In genomic region chr12:41514050-41514449, GRCh38 we compare ENCODE assay signal across 19 cellular contexts.
DNase-seq lines count a peak whose midpoint lies in the region; ATAC-seq and TF ChIP-seq lines count a peak whose summit lies in the region.
"Had no signal": no experiment of that assay in that cellular context is flagged by ENCODE, and none has a peak within 500 bp of the region (broad histone marks: within the 10 kb centered on the region; RNA-seq: fewer than 3 reads in every experiment).

No MANE protein-coding gene starts in this region.

- CTCF ChIA-PET in mammary epithelial cell (lab: Charles Lee; ENCODE audit: low non-redundant PET) = no interaction called here

- H3K4me2 ChIP-seq in mammary epithelial cell (ENCODE audit: insufficient read depth, low read depth, low read length) = no peak overlapping the region

- no peak for TF ChIP-seq POLR2A in gastroesophageal sphincter (IDR thresholded peaks at IDR 0.05)
- no peak for TF ChIP-seq POLR2A in Peyer's patch (IDR thresholded peaks at IDR 0.05)

- H4K20me1 ChIP-seq in mammary epithelial cell (ENCODE audit: insufficient read depth, low read length) = no peaks in the 10 kb centered on the region

- intact Hi-C loops in mammary epithelial cell (cut with micrococcal nuclease) = no loop called here

- H3K9ac ChIP-seq in SK-N-MC (ENCODE audit: insufficient read length) (peak overlapping the region; percentile 36), mammary epithelial cell (ENCODE audit: insufficient read depth, low read length) (no peak overlapping the region)

- H3K27ac ChIP-seq in SK-N-MC = peak overlapping the region; percentile 95
- no peak overlapping the region for H3K27ac ChIP-seq in mammary epithelial cell (ENCODE audit: insufficient read depth, low read depth, low read length)
- H3K27ac ChIP-seq in gastroesophageal sphincter = no peak overlapping the region
- H3K27ac ChIP-seq in Peyer's patch = no peak overlapping the region
- H3K27ac ChIP-seq: brain microvascular endothelial cell, coronary artery, heart left ventricle, SJCRH30, skin epidermis, WERI-Rb-1 had no signal

- H3K79me2 ChIP-seq in mammary epithelial cell (ENCODE audit: insufficient read depth, low read length) = no peaks in the 10 kb centered on the region

- H3K36me3 ChIP-seq in SK-N-MC (ENCODE audit: insufficient read depth, low read length) (no peaks in the 10 kb centered on the region), mammary epithelial cell (ENCODE audit: insufficient read depth, low read length) (no peaks in the 10 kb centered on the region), gastroesophageal sphincter (no peaks in the 10 kb centered on the region), Peyer's patch (no peaks in the 10 kb centered on the region)
- H3K36me3 ChIP-seq: brain microvascular endothelial cell, heart left ventricle, SJCRH30, WERI-Rb-1 had no signal

- in situ Hi-C loops in mammary epithelial cell (cut with MboI; ENCODE audit: low sequenced_read_pairs in 2 of 2) = no loop called here

- WGBS in mammary epithelial cell (ENCODE audit: low coverage, missing lambda C conversion rate) = 84% methylated on average over 3 of the region's 3 CpGs
- WGBS in gastroesophageal sphincter (ENCODE audit: low coverage in 1 of 2), 2 donors = 47 to 50% methylated on average over 3 of the region's 3 CpGs

- no peak for TF ChIP-seq EP300 in gastroesophageal sphincter (IDR thresholded peaks at IDR 0.05)

- H3K4me1 ChIP-seq in mammary epithelial cell (ENCODE audit: insufficient read depth, low read length) (no peaks in the 10 kb centered on the region), gastroesophageal sphincter (peaks cover 0 to 9% (median 0%) of the 10 kb centered on the region in 3 donors), Peyer's patch (no peaks in the 10 kb centered on the region)

- H3K9me3 ChIP-seq in SK-N-MC (ENCODE audit: low read depth, low read length) (no peaks in the 10 kb centered on the region), mammary epithelial cell (replicated peaks; ENCODE audit: insufficient read depth, low read length) (no peaks in the 10 kb centered on the region), gastroesophageal sphincter (no peaks in the 10 kb centered on the region), Peyer's patch (no peaks in the 10 kb centered on the region)
- H3K9me3 ChIP-seq: heart left ventricle, SJCRH30 had no signal

- H2AFZ ChIP-seq in mammary epithelial cell (ENCODE audit: low read depth, low read length) = no peak overlapping the region

- H3K27me3 ChIP-seq in mammary epithelial cell (ENCODE audit: insufficient read depth, low read length) (no peaks in the 10 kb centered on the region), gastroesophageal sphincter (no peaks in the 10 kb centered on the region), Peyer's patch (no peaks in the 10 kb centered on the region)
- H3K27me3 ChIP-seq: brain microvascular endothelial cell, heart left ventricle, SJCRH30 had no signal

- DNase-seq in DMS79 (lab: John Stamatoyannopoulos, UW) (peak; percentile 34), NCI-H2107 (lab: John Stamatoyannopoulos, UW) (peak; percentile 27), SK-N-MC (ENCODE audit: low read depth, low spot score) (peak; percentile 82), retinal pigment epithelial cell (ENCODE audit: low read depth) (peak; percentile 85), mammary epithelial cell (no peak), Peyer's patch (no peak)
- DNase-seq: activated CD4-positive, alpha-beta T cell treated with anti-CD3 and anti-CD28 coated beads, Interleukin-2, amount 50 U/mL, for 1 hour; activated naive CD8-positive, alpha-beta T cell treated with anti-CD3 and anti-CD28 coated beads, Interleukin-2, amount 50 U/mL, for 24 hours; brain microvascular endothelial cell; heart left ventricle; NCI-H2081; SJCRH30; trophoblast cell; WERI-Rb-1 had no signal

- peak overlapping the region; percentile 75 for H3K4me3 ChIP-seq in SK-N-MC
- H3K4me3 ChIP-seq in retinal pigment epithelial cell (ENCODE audit: low read length) = no peak overlapping the region
- no peak overlapping the region for H3K4me3 ChIP-seq in mammary epithelial cell (replicated peaks in 1 of 3; ENCODE audit: insufficient read depth in 1 of 3, low read depth in 2 of 3, low read length in 3 of 3)
- no peak overlapping the region for H3K4me3 ChIP-seq in gastroesophageal sphincter
- H3K4me3 ChIP-seq in Peyer's patch = no peak overlapping the region
- H3K4me3 ChIP-seq: coronary artery, heart left ventricle, SJCRH30, skin epidermis had no signal

- BruUV-seq in mammary epithelial cell (replicated peaks; lab: Mats Ljungman, UMichigan) = no TSS peak

- dilution Hi-C loops in mammary epithelial cell (cut with HindIII; ENCODE audit: low sequenced_read_pairs) = no loop called here

- ATAC-seq in gastroesophageal sphincter = no peak
- ATAC-seq: activated naive CD8-positive, alpha-beta T cell treated with anti-CD3 and anti-CD28 coated beads, Interleukin-2, amount 50 U/mL, for 24 hours; heart left ventricle; left lobe of liver; Panc1 had no signal

- TF ChIP-seq CTCF in retinal pigment epithelial cell (conservative IDR thresholded peaks at IDR 0.05; ENCODE audit: low read depth, low read length) = no peak
- no peak for TF ChIP-seq CTCF in mammary epithelial cell (conservative IDR thresholded peaks at IDR 0.05 in 1 of 2, IDR thresholded peaks at IDR 0.05 in 1 of 2; ENCODE audit: extremely low read depth in 1 of 2, insufficient read depth in 1 of 2, low read depth in 1 of 2, low read length in 2 of 2)
- no peak for TF ChIP-seq CTCF in gastroesophageal sphincter (IDR thresholded peaks at IDR 0.05)
- no peak for TF ChIP-seq CTCF in Peyer's patch (IDR thresholded peaks at IDR 0.05)

Comparison
In these comparisons a context has a peak if more than half of its experiments do, and no peak if none do; other contexts are left out.
1. DNase-seq: peak in DMS79 (single experiment), NCI-H2107 (single experiment), SK-N-MC (single experiment) and retinal pigment epithelial cell (single experiment); none in mammary epithelial cell (single experiment) and Peyer's patch (0 of 3).